ENCODE assay signal across 14 cellular contexts in genomic region chr14:100165376-100165775, GRCh38. TPM values are rescaled to one million over a fixed set of nuclear protein-coding genes. Genes with fewer than 3 reads are reported as not detected.
DNase-seq lines count a peak whose midpoint lies in the region; ATAC-seq and TF ChIP-seq lines count a peak whose summit lies in the region.
"Had no signal": no experiment of that assay in that cellular context is flagged by ENCODE, and none has a peak within 500 bp of the region (broad histone marks: within the 10 kb centered on the region; RNA-seq: fewer than 3 reads in every experiment).

No MANE protein-coding gene starts in this region.

- no peak for DNase-seq in CD4-positive, CD25-positive, alpha-beta regulatory T cell
- DNase-seq in Peyer's patch (peak in 2 of 3 donors; percentile 67 to 74), nephron progenitor cell (peak; percentile 30), NCI-H1105 treated with DMSO at 0.1 percent for 48 hours (lab: John Stamatoyannopoulos, UW) (no peak), mesothelial cell of epicardium (ENCODE audit: low spot score in 2 of 2, unreplicated experiment in 2 of 2) (no peak), COR-L47 (lab: John Stamatoyannopoulos, UW) (no peak), OCI-M2 (lab: John Stamatoyannopoulos, UW; ENCODE audit: unreplicated experiment) (no peak)
- DNase-seq: activated CD4-positive, alpha-beta T cell treated with anti-CD3 and anti-CD28 coated beads for 48 hours; activated naive CD4-positive, alpha-beta T cell treated with anti-CD3 and anti-CD28 coated beads for 36 hours; BE2C; hippocampal formation; MV-4-11; NCI-H526 treated with DMSO at 0.1 percent for 48 hours had no signal

- TF ChIP-seq CTCF in Peyer's patch (IDR thresholded peaks at IDR 0.05): peak in 4 of 6 experiments; percentile 13 to 48 (median 40)
- peak in 1 of 4 experiments; percentile 25 for TF ChIP-seq CTCF in gastroesophageal sphincter (IDR thresholded peaks at IDR 0.05)
- TF ChIP-seq CTCF in nephron progenitor cell (IDR thresholded peaks at IDR 0.05): no peak
- no peak for TF ChIP-seq CTCF in mesothelial cell of epicardium (IDR thresholded peaks at IDR 0.05; ENCODE audit: unreplicated experiment)

- no peak for TF ChIP-seq EP300 in gastroesophageal sphincter (IDR thresholded peaks at IDR 0.05)

- H3K27me3 ChIP-seq in CD4-positive, CD25-positive, alpha-beta regulatory T cell (ENCODE audit: control insufficient read depth, insufficient read depth, low read length): peaks cover 2% of the 10 kb centered on the region
- H3K27me3 ChIP-seq in Peyer's patch (no peaks in the 10 kb centered on the region), gastroesophageal sphincter (peaks cover 52% of the 10 kb centered on the region)

- no peaks in the 10 kb centered on the region for H3K36me3 Mint-ChIP-seq in CD4-positive, CD25-positive, alpha-beta regulatory T cell
- H3K36me3 Mint-ChIP-seq in nephron progenitor cell (ENCODE audit: low read depth) (no peaks in the 10 kb centered on the region), mesothelial cell of epicardium (no peaks in the 10 kb centered on the region)

- ATAC-seq in CD4-positive, CD25-positive, alpha-beta regulatory T cell (ENCODE audit: low read depth in 2 of 2): no peak
- peak; percentile 68 for ATAC-seq in gastroesophageal sphincter

- no peak overlapping the region for H3K4me3 ChIP-seq in CD4-positive, CD25-positive, alpha-beta regulatory T cell (ENCODE audit: low read depth, low read length)
- H3K4me3 ChIP-seq in Peyer's patch (peak overlapping the region in 1 of 4 donors; percentile 6), gastroesophageal sphincter (peak overlapping the region in 1 of 2 donors; percentile 10)

- H3K27ac Mint-ChIP-seq in CD4-positive, CD25-positive, alpha-beta regulatory T cell: peak overlapping the region; percentile 1 to 93 (median 67)
- H3K27ac Mint-ChIP-seq in nephron progenitor cell: no peak overlapping the region
- H3K27ac Mint-ChIP-seq in mesothelial cell of epicardium: no peak overlapping the region
- H3K27ac Mint-ChIP-seq: activated naive CD4-positive, alpha-beta T cell treated with anti-CD3 and anti-CD28 coated beads for 36 hours had no signal

- 25 to 32% methylated on average over 6 to 10 of the region's 27 CpGs for WGBS in gastroesophageal sphincter (ENCODE audit: low coverage in 1 of 2), 2 donors

- H3K4me1 Mint-ChIP-seq in CD4-positive, CD25-positive, alpha-beta regulatory T cell: peaks cover 0 to 14% (median 6%) of the 10 kb centered on the region in 4 donors
- H3K4me1 Mint-ChIP-seq in nephron progenitor cell: peaks cover 21% of the 10 kb centered on the region
- H3K4me1 Mint-ChIP-seq in mesothelial cell of epicardium: no peaks in the 10 kb centered on the region

- H3K4me3 Mint-ChIP-seq in CD4-positive, CD25-positive, alpha-beta regulatory T cell: peak overlapping the region in 3 of 4 donors; percentile 11 to 72 (median 12)
- H3K4me3 Mint-ChIP-seq in nephron progenitor cell (peak overlapping the region; percentile 12), mesothelial cell of epicardium (no peak overlapping the region)
- H3K4me3 Mint-ChIP-seq: activated naive CD4-positive, alpha-beta T cell treated with anti-CD3 and anti-CD28 coated beads for 36 hours had no signal

- no peak overlapping the region for H3K27ac ChIP-seq in CD4-positive, CD25-positive, alpha-beta regulatory T cell (ENCODE audit: insufficient read depth, low read length, poor library complexity, severe bottlenecking)
- H3K27ac ChIP-seq in Peyer's patch: no peak overlapping the region
- H3K27ac ChIP-seq in gastroesophageal sphincter: no peak overlapping the region

- peaks cover 9% of the 10 kb centered on the region for H3K4me1 ChIP-seq in CD4-positive, CD25-positive, alpha-beta regulatory T cell (ENCODE audit: control insufficient read depth, insufficient read depth, low read length, poor library complexity, severe bottlenecking)
- H3K4me1 ChIP-seq in Peyer's patch: peaks cover 0 to 15% (median 1%) of the 10 kb centered on the region in 4 donors
- peaks cover 0 to 19% (median 0%) of the 10 kb centered on the region in 3 donors for H3K4me1 ChIP-seq in gastroesophageal sphincter
- H3K4me1 ChIP-seq: BE2C had no signal

- no peaks in the 10 kb centered on the region for H3K36me3 ChIP-seq in CD4-positive, CD25-positive, alpha-beta regulatory T cell (ENCODE audit: control insufficient read depth, insufficient read depth, low read length)
- H3K36me3 ChIP-seq in Peyer's patch: no peaks in the 10 kb centered on the region
- no peaks in the 10 kb centered on the region for H3K36me3 ChIP-seq in gastroesophageal sphincter
- H3K36me3 ChIP-seq: BE2C had no signal

- H3K27me3 Mint-ChIP-seq in CD4-positive, CD25-positive, alpha-beta regulatory T cell: peaks cover 34% of the 10 kb centered on the region
- H3K27me3 Mint-ChIP-seq in nephron progenitor cell (ENCODE audit: low read depth, poor library complexity) (peaks cover 64% of the 10 kb centered on the region), mesothelial cell of epicardium (ENCODE audit: low read depth) (peaks cover 25% of the 10 kb centered on the region)

- no peak for TF ChIP-seq POLR2A in Peyer's patch (IDR thresholded peaks at IDR 0.05)
- no peak for TF ChIP-seq POLR2A in gastroesophageal sphincter (IDR thresholded peaks at IDR 0.05)

- no peaks in the 10 kb centered on the region for H3K9me3 ChIP-seq in CD4-positive, CD25-positive, alpha-beta regulatory T cell (ENCODE audit: control insufficient read depth in 2 of 2, low read length in 2 of 2)
- no peaks in the 10 kb centered on the region for H3K9me3 ChIP-seq in Peyer's patch
- no peaks in the 10 kb centered on the region for H3K9me3 ChIP-seq in gastroesophageal sphincter
- H3K9me3 ChIP-seq: BE2C had no signal

- no peaks in the 10 kb centered on the region for H3K9me3 Mint-ChIP-seq in CD4-positive, CD25-positive, alpha-beta regulatory T cell
- H3K9me3 Mint-ChIP-seq in nephron progenitor cell (no peaks in the 10 kb centered on the region), mesothelial cell of epicardium (no peaks in the 10 kb centered on the region)
- H3K9me3 Mint-ChIP-seq: activated naive CD4-positive, alpha-beta T cell treated with anti-CD3 and anti-CD28 coated beads for 36 hours had no signal

RNA-seq across cellular contexts. Expression of gene DEGS2, which starts 5.9 kb away (rescaled TPM):
- not detected for total RNA-seq in CD4-positive, CD25-positive, alpha-beta regulatory T cell
- polyA plus RNA-seq in CD4-positive, CD25-positive, alpha-beta regulatory T cell: under 1 TPM; 0.09 to 0.35 (median 0.17) TPM
- total RNA-seq in Peyer's patch (10 to 100 TPM; 13.2 to 96.5 (median 77.8) TPM), gastroesophageal sphincter (under 1 TPM; 0.16 to 0.94 (median 0.68) TPM), mesothelial cell of epicardium (1.5 to 2.1 TPM (median 1.6 TPM) in 3 replicates)

Comparison
In these comparisons a context has a peak if more than half of its experiments do, and no peak if none do; other contexts are left out.
1. DNase-seq: peak in Peyer's patch (2 of 3) and nephron progenitor cell (single experiment); none in CD4-positive, CD25-positive, alpha-beta regulatory T cell (0 of 3), NCI-H1105 treated with DMSO at 0.1 percent for 48 hours (single experiment), mesothelial cell of epicardium (0 of 2), COR-L47 (single experiment) and OCI-M2 (single experiment).
2. H3K27ac Mint-ChIP-seq: peak in CD4-positive, CD25-positive, alpha-beta regulatory T cell (3 of 3); none in nephron progenitor cell (single experiment) and mesothelial cell of epicardium (single experiment).
3. CTCF ChIP-seq: peak in Peyer's patch (4 of 6); none in nephron progenitor cell (single experiment) and mesothelial cell of epicardium (single experiment).